In genomic region chr2:72950558-72951255, GRCh38 we compare ENCODE assay signal across 21 cellular contexts. TPM values are rescaled to one million over a fixed set of nuclear protein-coding genes. Genes with fewer than 3 reads are reported as not detected.
"Had no signal": no experiment of that assay in that cellular context is flagged by ENCODE, and none has a peak within 500 bp of the region (broad histone marks: within the 10 kb centered on the region; RNA-seq: fewer than 3 reads in every experiment).

No MANE protein-coding gene starts in this region.

- H3K4me3 Mint-ChIP-seq: activated naive CD8-positive, alpha-beta T cell treated with anti-CD3 and anti-CD28 coated beads, Interleukin-2, amount 10 ng/mL, durations not matched to agents 7 days and 5 days; brain; naive B cell had no signal

- ATAC-seq: activated CD4-positive, CD25-positive, alpha-beta regulatory T cell treated with anti-CD3 and anti-CD28 coated beads, Interleukin-2, amount 50 U/mL, for 24 hours; stimulated activated naive CD8-positive, alpha-beta T cell treated with anti-CD3 and anti-CD28 coated beads, Interleukin-15, Interleukin-2, amounts not matched to agents 100 U/mL and 50 U/mL, for 24 hours; upper lobe of right lung had no signal

- H3K27ac ChIP-seq: coronary artery, esophagus squamous epithelium, parathyroid adenoma, suprapubic skin, upper lobe of right lung had no signal

- H3K4me1 ChIP-seq: esophagus squamous epithelium, parathyroid adenoma, suprapubic skin, upper lobe of right lung had no signal

- H3K27me3 ChIP-seq: esophagus squamous epithelium, suprapubic skin, upper lobe of right lung had no signal

- H3K4me3 ChIP-seq: coronary artery, esophagus squamous epithelium, suprapubic skin, upper lobe of right lung had no signal

- H3K9ac ChIP-seq: parathyroid adenoma had no signal

- H3K36me3 Mint-ChIP-seq: activated naive CD8-positive, alpha-beta T cell treated with anti-CD3 and anti-CD28 coated beads, Interleukin-2, amount 10 ng/mL, durations not matched to agents 7 days and 5 days; brain had no signal

- H3K27ac Mint-ChIP-seq: naive B cell had no signal

- H3K79me2 ChIP-seq: parathyroid adenoma had no signal

- H3K9me3 ChIP-seq: esophagus squamous epithelium, suprapubic skin, upper lobe of right lung had no signal

- H3K36me3 ChIP-seq: esophagus squamous epithelium, upper lobe of right lung had no signal

- H3K9me3 Mint-ChIP-seq: activated naive CD8-positive, alpha-beta T cell treated with anti-CD3 and anti-CD28 coated beads, Interleukin-2, amount 10 ng/mL, durations not matched to agents 7 days and 5 days; brain; naive B cell had no signal

- H2AFZ ChIP-seq: parathyroid adenoma had no signal

- H3K27me3 Mint-ChIP-seq: activated naive CD8-positive, alpha-beta T cell treated with anti-CD3 and anti-CD28 coated beads, Interleukin-2, amount 10 ng/mL, durations not matched to agents 7 days and 5 days; naive B cell had no signal

- FAIRE-seq: endothelial cell of umbilical vein had no signal

- DNase-seq: activated CD4-positive, alpha-beta T cell treated with anti-CD3 and anti-CD28 coated beads, Interleukin-2, amount 50 U/mL, for 1 hour; activated CD8-positive, alpha-beta memory T cell treated with anti-CD3 and anti-CD28 coated beads for 24 hours; activated naive CD8-positive, alpha-beta T cell treated with anti-CD3 and anti-CD28 coated beads, Interleukin-2, amount 10 ng/mL, durations not matched to agents 7 days and 5 days; central memory CD4-positive, alpha-beta T cell; esophagus squamous epithelium; hypothalamus; naive B cell; stimulated activated CD4-positive, alpha-beta T cell treated with anti-CD3 and anti-CD28 coated beads, Interleukin-15, amount 100 ng/mL, for 24 hours; stimulated activated CD4-positive, alpha-beta T cell treated with anti-CD3 and anti-CD28 coated beads, Interleukin-4, amount 100 ng/mL, for 4 hours; stimulated activated CD8-positive, alpha-beta memory T cell treated with anti-CD3 and anti-CD28 coated beads, Interleukin-4, amount 100 ng/mL, for 48 hours; stimulated activated naive CD8-positive, alpha-beta T cell treated with anti-CD3 and anti-CD28 coated beads, Interleukin-15, Interleukin-2, amounts not matched to agents 100 U/mL and 50 U/mL, for 24 hours; upper lobe of right lung had no signal

RNA-seq across cellular contexts. Expression of gene EMX1, which starts 33.4 kb away (rescaled TPM):
- total RNA-seq: activated naive CD8-positive, alpha-beta T cell treated with anti-CD3 and anti-CD28 coated beads, Interleukin-2, amount 10 ng/mL, durations not matched to agents 7 days and 5 days; endothelial cell of umbilical vein; fibroblast of villous mesenchyme; lung microvascular endothelial cell; skeletal muscle tissue; suprapubic skin; upper lobe of right lung had no signal
- polyA plus RNA-seq: endothelial cell of umbilical vein had no signal
